In the genomic region with DNA sequence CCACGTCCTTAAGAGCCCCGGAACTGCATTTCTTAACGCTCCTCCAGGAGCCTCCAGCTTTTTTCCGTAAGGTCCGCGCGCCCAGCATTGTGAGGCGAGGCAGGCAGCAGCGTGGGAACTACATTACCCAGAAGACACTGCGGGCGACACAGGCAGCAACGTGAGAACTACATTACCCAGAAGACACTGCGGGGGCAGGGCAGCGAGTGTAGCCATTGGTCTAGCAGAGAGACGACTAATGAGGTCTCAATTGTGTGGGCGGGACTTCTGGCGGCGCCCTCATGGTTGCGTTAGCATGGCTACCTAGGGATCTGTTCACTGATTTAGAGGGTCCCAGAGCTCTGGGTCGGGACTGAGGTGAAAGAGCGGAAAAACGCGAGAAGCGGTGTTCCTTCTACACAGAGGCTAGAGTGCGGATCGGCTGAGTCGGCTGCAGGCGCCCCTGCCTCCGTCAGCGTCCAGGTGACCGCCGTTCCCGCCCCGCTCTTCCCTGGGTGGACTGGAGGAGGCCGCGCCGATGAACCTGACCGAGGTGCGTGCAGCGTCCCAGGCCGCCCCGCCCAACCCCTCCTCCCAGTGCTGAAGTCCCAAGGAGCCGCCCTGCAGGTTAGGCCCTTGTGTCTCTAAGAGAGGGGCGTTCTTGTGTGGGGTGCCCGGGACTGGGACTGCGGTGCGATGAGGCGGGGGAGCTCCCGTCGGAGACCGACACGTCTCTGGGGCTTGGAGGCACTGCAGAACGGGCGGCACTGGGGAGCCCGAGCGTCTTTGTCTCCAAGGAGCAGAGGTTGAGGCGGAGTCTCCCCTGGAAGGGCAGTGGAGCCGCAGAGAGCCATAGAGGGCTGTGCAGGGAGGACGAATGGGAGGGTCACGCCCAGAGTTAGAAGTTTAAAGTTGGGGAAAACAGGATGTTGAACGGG, we compare ENCODE assay signal across 1 cellular context.
TF ChIP-seq lines count a peak whose summit lies in the region.

TSS of gene ZNF749 (plus strand) at position 264 of the 917 bp plus-strand sequence. CDS start at position 518, 254 bp downstream.

TF ChIP-seq in HEK293, 187 proteins besides CTCF, POLR2A, EP300 and RAD21 (continued from another document and continues in another):
- TF ChIP-seq ELK4 (IDR thresholded peaks at IDR 0.05; ENCODE audit: borderline replicate concordance, low read depth, low read length): no peak
- peak; percentile 59; the same call in 1 of the 2 replicates for TF ChIP-seq ZNF2 (tag by site-specific recombination; IDR thresholded peaks at IDR 0.05)
- no peak for TF ChIP-seq MEIS1 (CRISPR knock-in tag; IDR thresholded peaks at IDR 0.05; ENCODE audit: borderline replicate concordance)
- TF ChIP-seq ZBTB17 (tag by site-specific recombination; IDR thresholded peaks at IDR 0.05): peak; percentile 78
- TF ChIP-seq ZNF223 (tag by site-specific recombination; IDR thresholded peaks at IDR 0.05): no peak
- no peak; the same call in 1 of the 2 replicates for TF ChIP-seq HOXC10 (CRISPR knock-in tag; IDR thresholded peaks at IDR 0.05)
- no peak for TF ChIP-seq ZNF600 (tag by site-specific recombination; IDR thresholded peaks at IDR 0.05)
- no peak for TF ChIP-seq ZNF670 (tag by site-specific recombination; IDR thresholded peaks at IDR 0.05; ENCODE audit: low read depth)
- TF ChIP-seq, protein P1, sequence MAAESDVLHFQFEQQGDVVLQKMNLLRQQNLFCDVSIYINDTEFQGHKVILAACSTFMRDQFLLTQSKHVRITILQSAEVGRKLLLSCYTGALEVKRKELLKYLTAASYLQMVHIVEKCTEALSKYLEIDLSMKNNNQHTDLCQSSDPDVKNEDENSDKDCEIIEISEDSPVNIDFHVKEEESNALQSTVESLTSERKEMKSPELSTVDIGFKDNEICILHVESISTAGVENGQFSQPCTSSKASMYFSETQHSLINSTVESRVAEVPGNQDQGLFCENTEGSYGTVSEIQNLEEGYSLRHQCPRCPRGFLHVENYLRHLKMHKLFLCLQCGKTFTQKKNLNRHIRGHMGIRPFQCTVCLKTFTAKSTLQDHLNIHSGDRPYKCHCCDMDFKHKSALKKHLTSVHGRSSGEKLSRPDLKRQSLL (tag by site-specific recombination; IDR thresholded peaks at IDR 0.05): no peak
- no peak for TF ChIP-seq ZNF837 (tag by site-specific recombination; IDR thresholded peaks at IDR 0.05)
- TF ChIP-seq ZNF707 (tag by site-specific recombination; IDR thresholded peaks at IDR 0.05): no peak
- TF ChIP-seq ZNF792 (tag by site-specific recombination; IDR thresholded peaks at IDR 0.05): no peak
- TF ChIP-seq ZNF132 (tag by site-specific recombination; IDR thresholded peaks at IDR 0.05; ENCODE audit: borderline replicate concordance): no peak
- TF ChIP-seq ZNF747 (tag by site-specific recombination; IDR thresholded peaks at IDR 0.05): no peak
- peak; percentile 61 for TF ChIP-seq ZNF629 (tag by site-specific recombination; IDR thresholded peaks at IDR 0.05)
- TF ChIP-seq KLF7 (tag by site-specific recombination; IDR thresholded peaks at IDR 0.05; ENCODE audit: borderline replicate concordance): peak; percentile 60; the same call in 1 of the 2 replicates
- no peak for TF ChIP-seq ZNF548 (tag by site-specific recombination; IDR thresholded peaks at IDR 0.05)
- TF ChIP-seq SALL2 (tag by site-specific recombination; IDR thresholded peaks at IDR 0.05; ENCODE audit: borderline replicate concordance): no peak
- no peak for TF ChIP-seq ZNF664 (tag by site-specific recombination; IDR thresholded peaks at IDR 0.05)
- TF ChIP-seq SCRT1 (tag by site-specific recombination; IDR thresholded peaks at IDR 0.05; ENCODE audit: borderline replicate concordance): no peak
- TF ChIP-seq GLIS1 (tag by site-specific recombination; IDR thresholded peaks at IDR 0.05): peak; percentile 16; the same call in 1 of the 2 replicates
- TF ChIP-seq REPIN1 (tag by site-specific recombination; IDR thresholded peaks at IDR 0.05; ENCODE audit: low read depth): no peak
- no peak for TF ChIP-seq ZNF37A (tag by site-specific recombination; IDR thresholded peaks at IDR 0.05)
- no peak for TF ChIP-seq ZNF24 (tag by site-specific recombination; IDR thresholded peaks at IDR 0.05)
- no peak; the same call in 1 of the 2 replicates for TF ChIP-seq ZNF561 (tag by site-specific recombination; IDR thresholded peaks at IDR 0.05; ENCODE audit: borderline replicate concordance)
- no peak for TF ChIP-seq ZNF660 (tag by site-specific recombination; IDR thresholded peaks at IDR 0.05)
- TF ChIP-seq ZNF155 (tag by site-specific recombination; IDR thresholded peaks at IDR 0.05): no peak
- TF ChIP-seq ZNF558 (tag by site-specific recombination; IDR thresholded peaks at IDR 0.05): no peak
- TF ChIP-seq, protein P2, sequence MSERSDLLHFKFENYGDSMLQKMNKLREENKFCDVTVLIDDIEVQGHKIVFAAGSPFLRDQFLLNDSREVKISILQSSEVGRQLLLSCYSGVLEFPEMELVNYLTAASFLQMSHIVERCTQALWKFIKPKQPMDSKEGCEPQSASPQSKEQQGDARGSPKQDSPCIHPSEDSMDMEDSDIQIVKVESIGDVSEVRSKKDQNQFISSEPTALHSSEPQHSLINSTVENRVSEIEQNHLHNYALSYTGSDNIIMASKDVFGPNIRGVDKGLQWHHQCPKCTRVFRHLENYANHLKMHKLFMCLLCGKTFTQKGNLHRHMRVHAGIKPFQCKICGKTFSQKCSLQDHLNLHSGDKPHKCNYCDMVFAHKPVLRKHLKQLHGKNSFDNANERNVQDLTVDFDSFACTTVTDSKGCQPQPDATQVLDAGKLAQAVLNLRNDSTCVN (tag by site-specific recombination; optimal IDR thresholded peaks at IDR 0.05): peak; percentile 62
- TF ChIP-seq ZNF571 (tag by site-specific recombination; IDR thresholded peaks at IDR 0.05): no peak
- no peak for TF ChIP-seq KLF9 (tag by site-specific recombination; IDR thresholded peaks at IDR 0.05; ENCODE audit: low read depth)
- no peak for TF ChIP-seq ZNF391 (tag by site-specific recombination; IDR thresholded peaks at IDR 0.05; ENCODE audit: borderline replicate concordance, low read depth)
- no peak for TF ChIP-seq ZNF704 (tag by site-specific recombination; IDR thresholded peaks at IDR 0.05)
- TF ChIP-seq ZSCAN16 (tag by site-specific recombination; IDR thresholded peaks at IDR 0.05): no peak
- TF ChIP-seq ZNF623 (tag by site-specific recombination; IDR thresholded peaks at IDR 0.05): no peak
- no peak for TF ChIP-seq BCL11B (tag by site-specific recombination; IDR thresholded peaks at IDR 0.05; ENCODE audit: low read depth)
- no peak for TF ChIP-seq ZNF529 (tag by site-specific recombination; IDR thresholded peaks at IDR 0.05; ENCODE audit: insufficient replicate concordance)
- no peak for TF ChIP-seq ZNF133 (tag by site-specific recombination; IDR thresholded peaks at IDR 0.05)
- no peak for TF ChIP-seq ZNF433 (tag by site-specific recombination; IDR thresholded peaks at IDR 0.05; ENCODE audit: low read depth)
- TF ChIP-seq, protein P3, sequence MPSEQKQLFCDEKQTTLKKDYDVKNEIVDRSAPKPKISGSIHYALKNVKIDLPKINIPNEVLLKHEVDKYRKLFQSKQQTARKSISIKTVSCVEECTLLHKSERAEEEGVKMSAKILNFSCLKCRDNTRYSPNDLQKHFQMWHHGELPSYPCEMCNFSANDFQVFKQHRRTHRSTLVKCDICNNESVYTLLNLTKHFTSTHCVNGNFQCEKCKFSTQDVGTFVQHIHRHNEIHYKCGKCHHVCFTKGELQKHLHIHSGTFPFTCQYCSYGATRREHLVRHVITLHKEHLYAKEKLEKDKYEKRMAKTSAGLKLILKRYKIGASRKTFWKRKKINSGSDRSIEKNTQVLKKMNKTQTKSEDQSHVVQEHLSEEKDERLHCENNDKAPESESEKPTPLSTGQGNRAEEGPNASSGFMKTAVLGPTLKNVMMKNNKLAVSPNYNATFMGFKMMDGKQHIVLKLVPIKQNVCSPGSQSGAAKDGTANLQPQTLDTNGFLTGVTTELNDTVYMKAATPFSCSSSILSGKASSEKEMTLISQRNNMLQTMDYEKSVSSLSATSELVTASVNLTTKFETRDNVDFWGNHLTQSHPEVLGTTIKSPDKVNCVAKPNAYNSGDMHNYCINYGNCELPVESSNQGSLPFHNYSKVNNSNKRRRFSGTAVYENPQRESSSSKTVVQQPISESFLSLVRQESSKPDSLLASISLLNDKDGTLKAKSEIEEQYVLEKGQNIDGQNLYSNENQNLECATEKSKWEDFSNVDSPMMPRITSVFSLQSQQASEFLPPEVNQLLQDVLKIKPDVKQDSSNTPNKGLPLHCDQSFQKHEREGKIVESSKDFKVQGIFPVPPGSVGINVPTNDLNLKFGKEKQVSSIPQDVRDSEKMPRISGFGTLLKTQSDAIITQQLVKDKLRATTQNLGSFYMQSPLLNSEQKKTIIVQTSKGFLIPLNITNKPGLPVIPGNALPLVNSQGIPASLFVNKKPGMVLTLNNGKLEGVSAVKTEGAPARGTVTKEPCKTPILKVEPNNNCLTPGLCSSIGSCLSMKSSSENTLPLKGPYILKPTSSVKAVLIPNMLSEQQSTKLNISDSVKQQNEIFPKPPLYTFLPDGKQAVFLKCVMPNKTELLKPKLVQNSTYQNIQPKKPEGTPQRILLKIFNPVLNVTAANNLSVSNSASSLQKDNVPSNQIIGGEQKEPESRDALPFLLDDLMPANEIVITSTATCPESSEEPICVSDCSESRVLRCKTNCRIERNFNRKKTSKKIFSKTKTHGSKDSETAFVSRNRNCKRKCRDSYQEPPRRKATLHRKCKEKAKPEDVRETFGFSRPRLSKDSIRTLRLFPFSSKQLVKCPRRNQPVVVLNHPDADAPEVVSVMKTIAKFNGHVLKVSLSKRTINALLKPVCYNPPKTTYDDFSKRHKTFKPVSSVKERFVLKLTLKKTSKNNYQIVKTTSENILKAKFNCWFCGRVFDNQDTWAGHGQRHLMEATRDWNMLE (tag by site-specific recombination; conservative IDR thresholded peaks at IDR 0.05; ENCODE audit: low read depth): no peak
- no peak for TF ChIP-seq ZNF202 (tag by site-specific recombination; IDR thresholded peaks at IDR 0.05; ENCODE audit: borderline replicate concordance)
- no peak for TF ChIP-seq ZNF23 (tag by site-specific recombination; IDR thresholded peaks at IDR 0.05; ENCODE audit: borderline replicate concordance)
- TF ChIP-seq ZNF335 (tag by site-specific recombination; conservative IDR thresholded peaks at IDR 0.05): peak; percentile 95
- no peak for TF ChIP-seq BCL11A (tag by site-specific recombination; IDR thresholded peaks at IDR 0.05; ENCODE audit: low read depth)
- no peak for TF ChIP-seq ZNF148 (tag by site-specific recombination; IDR thresholded peaks at IDR 0.05; ENCODE audit: borderline replicate concordance)
- no peak; the same call in 1 of the 2 replicates for TF ChIP-seq INSM2 (tag by site-specific recombination; IDR thresholded peaks at IDR 0.05)
- TF ChIP-seq ZNF785 (tag by site-specific recombination; IDR thresholded peaks at IDR 0.05): no peak
- no peak; the same call in none of the 2 replicates for TF ChIP-seq KLF1 (tag by site-specific recombination; IDR thresholded peaks at IDR 0.05)
- no peak for TF ChIP-seq ZNF677 (tag by site-specific recombination; IDR thresholded peaks at IDR 0.05)
- TF ChIP-seq ZNF174 (tag by site-specific recombination; IDR thresholded peaks at IDR 0.05): no peak
- TF ChIP-seq GLIS2 (tag by site-specific recombination; IDR thresholded peaks at IDR 0.05): peak; percentile 26; the same call in 1 of the 2 replicates
